In the genomic region with DNA sequence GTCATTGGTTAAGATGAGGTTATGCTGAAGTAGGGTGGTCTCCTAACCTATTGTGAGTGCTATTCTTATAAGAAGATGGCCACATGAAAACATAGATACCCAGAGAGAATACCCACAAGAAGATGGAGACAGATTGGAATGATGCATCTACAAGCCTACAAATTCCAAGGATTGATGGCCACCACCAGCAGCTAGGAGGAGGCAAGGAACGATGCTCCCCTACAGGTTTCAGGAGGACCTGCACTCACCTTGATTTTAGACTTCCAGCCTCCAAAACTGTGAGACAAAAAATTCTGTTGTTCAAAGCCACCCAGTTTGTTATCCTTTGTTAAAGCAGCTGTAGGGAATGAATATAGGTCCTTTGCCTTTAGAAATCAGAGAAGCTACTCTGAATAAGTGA, we compare ENCODE assay signal across 1 cellular context.
TF ChIP-seq lines count a peak whose summit lies in the region.

No MANE protein-coding gene starts in this region.

TF ChIP-seq in GM23338, 12 proteins besides CTCF, POLR2A, EP300 and RAD21:
- TF ChIP-seq, protein P1, sequence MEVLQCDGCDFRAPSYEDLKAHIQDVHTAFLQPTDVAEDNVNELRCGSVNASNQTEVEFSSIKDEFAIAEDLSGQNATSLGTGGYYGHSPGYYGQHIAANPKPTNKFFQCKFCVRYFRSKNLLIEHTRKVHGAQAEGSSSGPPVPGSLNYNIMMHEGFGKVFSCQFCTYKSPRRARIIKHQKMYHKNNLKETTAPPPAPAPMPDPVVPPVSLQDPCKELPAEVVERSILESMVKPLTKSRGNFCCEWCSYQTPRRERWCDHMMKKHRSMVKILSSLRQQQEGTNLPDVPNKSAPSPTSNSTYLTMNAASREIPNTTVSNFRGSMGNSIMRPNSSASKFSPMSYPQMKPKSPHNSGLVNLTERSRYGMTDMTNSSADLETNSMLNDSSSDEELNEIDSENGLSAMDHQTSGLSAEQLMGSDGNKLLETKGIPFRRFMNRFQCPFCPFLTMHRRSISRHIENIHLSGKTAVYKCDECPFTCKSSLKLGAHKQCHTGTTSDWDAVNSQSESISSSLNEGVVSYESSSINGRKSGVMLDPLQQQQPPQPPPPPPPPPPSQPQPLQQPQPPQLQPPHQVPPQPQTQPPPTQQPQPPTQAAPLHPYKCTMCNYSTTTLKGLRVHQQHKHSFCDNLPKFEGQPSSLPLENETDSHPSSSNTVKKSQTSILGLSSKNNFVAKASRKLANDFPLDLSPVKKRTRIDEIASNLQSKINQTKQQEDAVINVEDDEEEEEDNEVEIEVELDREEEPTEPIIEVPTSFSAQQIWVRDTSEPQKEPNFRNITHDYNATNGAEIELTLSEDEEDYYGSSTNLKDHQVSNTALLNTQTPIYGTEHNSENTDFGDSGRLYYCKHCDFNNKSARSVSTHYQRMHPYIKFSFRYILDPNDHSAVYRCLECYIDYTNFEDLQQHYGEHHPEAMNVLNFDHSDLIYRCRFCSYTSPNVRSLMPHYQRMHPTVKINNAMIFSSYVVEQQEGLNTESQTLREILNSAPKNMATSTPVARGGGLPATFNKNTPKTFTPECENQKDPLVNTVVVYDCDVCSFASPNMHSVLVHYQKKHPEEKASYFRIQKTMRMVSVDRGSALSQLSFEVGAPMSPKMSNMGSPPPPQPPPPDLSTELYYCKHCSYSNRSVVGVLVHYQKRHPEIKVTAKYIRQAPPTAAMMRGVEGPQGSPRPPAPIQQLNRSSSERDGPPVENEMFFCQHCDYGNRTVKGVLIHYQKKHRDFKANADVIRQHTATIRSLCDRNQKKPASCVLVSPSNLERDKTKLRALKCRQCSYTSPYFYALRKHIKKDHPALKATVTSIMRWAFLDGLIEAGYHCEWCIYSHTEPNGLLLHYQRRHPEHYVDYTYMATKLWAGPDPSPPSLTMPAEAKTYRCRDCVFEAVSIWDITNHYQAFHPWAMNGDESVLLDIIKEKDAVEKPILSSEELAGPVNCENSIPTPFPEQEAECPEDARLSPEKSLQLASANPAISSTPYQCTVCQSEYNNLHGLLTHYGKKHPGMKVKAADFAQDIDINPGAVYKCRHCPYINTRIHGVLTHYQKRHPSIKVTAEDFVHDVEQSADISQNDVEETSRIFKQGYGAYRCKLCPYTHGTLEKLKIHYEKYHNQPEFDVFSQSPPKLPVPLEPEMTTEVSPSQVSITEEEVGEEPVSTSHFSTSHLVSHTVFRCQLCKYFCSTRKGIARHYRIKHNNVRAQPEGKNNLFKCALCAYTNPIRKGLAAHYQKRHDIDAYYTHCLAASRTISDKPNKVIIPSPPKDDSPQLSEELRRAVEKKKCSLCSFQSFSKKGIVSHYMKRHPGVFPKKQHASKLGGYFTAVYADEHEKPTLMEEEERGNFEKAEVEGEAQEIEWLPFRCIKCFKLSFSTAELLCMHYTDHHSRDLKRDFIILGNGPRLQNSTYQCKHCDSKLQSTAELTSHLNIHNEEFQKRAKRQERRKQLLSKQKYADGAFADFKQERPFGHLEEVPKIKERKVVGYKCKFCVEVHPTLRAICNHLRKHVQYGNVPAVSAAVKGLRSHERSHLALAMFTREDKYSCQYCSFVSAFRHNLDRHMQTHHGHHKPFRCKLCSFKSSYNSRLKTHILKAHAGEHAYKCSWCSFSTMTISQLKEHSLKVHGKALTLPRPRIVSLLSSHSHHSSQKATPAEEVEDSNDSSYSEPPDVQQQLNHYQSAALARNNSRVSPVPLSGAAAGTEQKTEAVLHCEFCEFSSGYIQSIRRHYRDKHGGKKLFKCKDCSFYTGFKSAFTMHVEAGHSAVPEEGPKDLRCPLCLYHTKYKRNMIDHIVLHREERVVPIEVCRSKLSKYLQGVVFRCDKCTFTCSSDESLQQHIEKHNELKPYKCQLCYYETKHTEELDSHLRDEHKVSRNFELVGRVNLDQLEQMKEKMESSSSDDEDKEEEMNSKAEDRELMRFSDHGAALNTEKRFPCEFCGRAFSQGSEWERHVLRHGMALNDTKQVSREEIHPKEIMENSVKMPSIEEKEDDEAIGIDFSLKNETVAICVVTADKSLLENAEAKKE (CRISPR knock-in tag; IDR thresholded peaks at IDR 0.05), result peak; percentile 69; the same call in 1 of the 2 replicates
- TF ChIP-seq EZH2 (IDR thresholded peaks at IDR 0.05; ENCODE audit: low read depth, unreplicated experiment), result no peak
